ENCODE assay signal across 1 cellular context in genomic region chr14:32192712-32193373, GRCh38.
TF ChIP-seq lines count a peak whose summit lies in the region.

No MANE protein-coding gene starts in this region.

TF ChIP-seq in HCT116, 20 proteins besides CTCF, POLR2A, EP300 and RAD21 (continued from another document):
- TF ChIP-seq REST (IDR thresholded peaks at IDR 0.05; ENCODE audit: low read depth) (no peak), EGR1 (IDR thresholded peaks at IDR 0.05; ENCODE audit: low read depth) (no peak), ZNF274 (IDR thresholded peaks at IDR 0.05; ENCODE audit: low read depth, low read length) (no peak), ZBTB33 (IDR thresholded peaks at IDR 0.05; ENCODE audit: extremely low read depth, insufficient replicate concordance, low read length) (no peak), CBX3 (IDR thresholded peaks at IDR 0.05; ENCODE audit: low read depth) (no peak), JUND (IDR thresholded peaks at IDR 0.05) (no peak), SP1 (IDR thresholded peaks at IDR 0.05; ENCODE audit: low read depth) (no peak), SRF (IDR thresholded peaks at IDR 0.05; ENCODE audit: low read depth) (no peak), ATF3 (IDR thresholded peaks at IDR 0.05) (no peak)
TF ChIP-seq in HCT116: peak in this region for 0.
